ENCODE assay signal across 8 cellular contexts in genomic region chr4:38131371-38132139, GRCh38.
DNase-seq lines count a peak whose midpoint lies in the region; ATAC-seq and TF ChIP-seq lines count a peak whose summit lies in the region.

No MANE protein-coding gene starts in this region.

- TF ChIP-seq CTCF in GM12864 (IDR thresholded peaks at IDR 0.05; ENCODE audit: low read depth, low read length, missing control alignments), result no peak

- CTCF ChIA-PET in activated CD8-positive, alpha-beta memory T cell treated with anti-CD3 and anti-CD28 coated beads, Interleukin-2, amount 10 ng/mL, durations not matched to agents 7 days and 5 days (lab: Charles Lee), result interaction anchor here (0.6 to 4.5 kb wide), 9 partner anchors 12 to 756 kb away, joined by 3 to 30 read pairs (median 5); no protein-coding TSS in a partner anchor

- peak overlapping the region; percentile 54 for H3K4me3 Mint-ChIP-seq in activated CD8-positive, alpha-beta memory T cell treated with anti-CD3 and anti-CD28 coated beads, Interleukin-2, amount 10 ng/mL, durations not matched to agents 7 days and 5 days

- peak overlapping the region; percentile 84 for H3K27ac Mint-ChIP-seq in activated CD8-positive, alpha-beta memory T cell treated with anti-CD3 and anti-CD28 coated beads, Interleukin-2, amount 10 ng/mL, durations not matched to agents 7 days and 5 days

- ATAC-seq in HG03378 (IDR thresholded peaks at IDR 0.05; ENCODE audit: unreplicated experiment), result peak; percentile 30
- ATAC-seq in activated CD8-positive, alpha-beta memory T cell treated with anti-CD3 and anti-CD28 coated beads, Interleukin-2, amount 10 ng/mL, durations not matched to agents 7 days and 5 days, result peak; percentile 47
- no peak for ATAC-seq in HG03460 (IDR thresholded peaks at IDR 0.05; ENCODE audit: unreplicated experiment)

- peaks cover 5% of the 10 kb centered on the region for H3K27me3 Mint-ChIP-seq in activated CD8-positive, alpha-beta memory T cell treated with anti-CD3 and anti-CD28 coated beads, Interleukin-2, amount 10 ng/mL, durations not matched to agents 7 days and 5 days

- H3K4me1 Mint-ChIP-seq in activated CD8-positive, alpha-beta memory T cell treated with anti-CD3 and anti-CD28 coated beads, Interleukin-2, amount 10 ng/mL, durations not matched to agents 7 days and 5 days, result peaks cover 78% of the 10 kb centered on the region

- DNase-seq in GM12864 (ENCODE audit: low read depth) (peak; percentile 70), epithelial cell of prostate (ENCODE audit: low read depth, low spot score) (no peak), retina (peak; percentile 62), superior temporal gyrus (ENCODE audit: extremely low spot score) (no peak), middle frontal gyrus (ENCODE audit: extremely low spot score, low spot score) (no peak)
- DNase-seq in activated CD8-positive, alpha-beta memory T cell treated with anti-CD3 and anti-CD28 coated beads, Interleukin-2, amount 10 ng/mL, durations not matched to agents 7 days and 5 days, result peak; percentile 89

- H3K9me3 Mint-ChIP-seq in activated CD8-positive, alpha-beta memory T cell treated with anti-CD3 and anti-CD28 coated beads, Interleukin-2, amount 10 ng/mL, durations not matched to agents 7 days and 5 days (ENCODE audit: low read depth), result no peaks in the 10 kb centered on the region

- H3K27ac ChIP-seq in epithelial cell of prostate, result peak overlapping the region; percentile 33

- no peak overlapping the region; the same call in 1 of the 2 replicates for H3K4me3 ChIP-seq in GM12864 (ENCODE audit: low read depth, low read length)

- H3K36me3 Mint-ChIP-seq in activated CD8-positive, alpha-beta memory T cell treated with anti-CD3 and anti-CD28 coated beads, Interleukin-2, amount 10 ng/mL, durations not matched to agents 7 days and 5 days, result peaks cover 58% of the 10 kb centered on the region

Comparison
In these comparisons a context has a peak if more than half of its experiments do, and no peak if none do; other contexts are left out.
1. DNase-seq: peak in GM12864 (single experiment), activated CD8-positive, alpha-beta memory T cell treated with anti-CD3 and anti-CD28 coated beads, Interleukin-2, amount 10 ng/mL, durations not matched to agents 7 days and 5 days (single experiment) and retina (single experiment); none in epithelial cell of prostate (single experiment), superior temporal gyrus (single experiment) and middle frontal gyrus (single experiment).